Comparison of ENCODE assay signal across 1 cellular context in the genomic region with DNA sequence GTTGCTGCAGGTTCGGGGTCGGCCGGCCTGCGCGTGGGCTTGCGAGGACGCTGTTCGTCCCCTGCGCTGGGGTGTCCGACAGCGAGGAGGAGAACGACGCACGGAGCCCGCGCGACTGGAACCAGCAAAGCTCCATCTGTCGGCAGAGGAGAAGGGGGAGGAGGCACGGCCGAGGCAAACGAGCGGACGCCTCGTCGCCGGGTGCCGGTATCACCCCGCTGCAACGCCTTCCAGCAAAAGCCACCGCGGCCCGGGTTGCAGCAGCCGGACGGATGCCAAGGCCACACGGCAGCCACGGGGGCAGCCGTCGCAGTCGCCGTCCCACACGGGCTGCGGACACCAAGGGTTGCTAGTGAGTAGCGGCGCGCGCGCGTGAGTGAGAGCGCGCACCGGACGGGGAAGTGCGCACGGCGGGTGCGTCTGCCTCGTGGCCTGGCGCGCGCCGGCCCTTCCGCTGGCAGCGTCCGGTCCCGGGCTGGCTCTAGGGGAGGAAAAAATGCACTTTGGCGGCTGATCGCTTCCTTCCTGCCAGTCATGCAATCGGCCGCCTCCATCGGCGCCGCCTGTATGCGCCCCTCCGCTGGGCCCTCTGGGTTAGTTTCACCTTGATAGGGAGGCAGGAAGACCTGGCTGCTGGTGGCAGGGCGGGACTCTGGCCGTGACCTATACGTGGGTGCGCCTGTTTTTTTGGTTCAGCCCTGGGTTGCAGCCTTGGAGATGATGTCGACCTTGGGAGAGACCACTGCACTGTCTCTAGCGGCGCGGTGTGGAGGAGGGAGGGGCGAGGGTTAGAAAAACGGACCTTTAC.
TF ChIP-seq lines count a peak whose summit lies in the region.

No MANE protein-coding gene starts in this region.

TF ChIP-seq in HepG2, 621 proteins besides CTCF, POLR2A, EP300 and RAD21 (continues in another document):
- TF ChIP-seq NR2F6 (IDR thresholded peaks at IDR 0.05) (no peak), NR2F6 (CRISPR knock-in tag; IDR thresholded peaks at IDR 0.05) (no peak; the same call in 1 of the 2 replicates), RFX5 (IDR thresholded peaks at IDR 0.05; ENCODE audit: low read depth, low read length) (no peak), KDM5B (CRISPR knock-in tag; IDR thresholded peaks at IDR 0.05; ENCODE audit: borderline replicate concordance) (peak; percentile 86), ZNF550 (CRISPR knock-in tag; IDR thresholded peaks at IDR 0.05; ENCODE audit: borderline replicate concordance) (no peak; the same call in 1 of the 2 replicates), TEAD3 (CRISPR knock-in tag; optimal IDR thresholded peaks at IDR 0.05; ENCODE audit: borderline replicate concordance) (no peak), ZNF446 (CRISPR knock-in tag; IDR thresholded peaks at IDR 0.05) (no peak), IKZF1 (IDR thresholded peaks at IDR 0.05) (no peak), POLR2AphosphoS2 (IDR thresholded peaks at IDR 0.05; ENCODE audit: low read depth, low read length) (no peak), ZNF232 (CRISPR knock-in tag; IDR thresholded peaks at IDR 0.05; ENCODE audit: borderline replicate concordance) (no peak), KDM5A (IDR thresholded peaks at IDR 0.05; ENCODE audit: borderline replicate concordance, low read length) (no peak), ZNF160 (CRISPR knock-in tag; IDR thresholded peaks at IDR 0.05) (peak; percentile 44), ZNF225 (CRISPR knock-in tag; IDR thresholded peaks at IDR 0.05) (no peak), PAX8 (CRISPR knock-in tag; IDR thresholded peaks at IDR 0.05; ENCODE audit: borderline replicate concordance) (no peak), ZNF282 (IDR thresholded peaks at IDR 0.05; ENCODE audit: partially characterized antibody) (no peak), ZZZ3 (CRISPR knock-in tag; IDR thresholded peaks at IDR 0.05; ENCODE audit: borderline replicate concordance) (no peak), CENPX (CRISPR knock-in tag; IDR thresholded peaks at IDR 0.05) (no peak), ZNF350 (CRISPR knock-in tag; IDR thresholded peaks at IDR 0.05; ENCODE audit: borderline replicate concordance, low read depth) (peak; percentile 48; the same call in 1 of the 2 replicates), ZNF451 (CRISPR knock-in tag; IDR thresholded peaks at IDR 0.05) (peak; percentile 80), RAD51 (IDR thresholded peaks at IDR 0.05; ENCODE audit: borderline replicate concordance) (no peak), MEIS2 (CRISPR knock-in tag; IDR thresholded peaks at IDR 0.05) (no peak), FIP1L1 (IDR thresholded peaks at IDR 0.05; ENCODE audit: borderline replicate concordance, insufficient read depth, low read depth, low read length) (no peak), CEBPB (IDR thresholded peaks at IDR 0.05; ENCODE audit: borderline replicate concordance, low read depth, low read length) (no peak), PPARG (CRISPR knock-in tag; conservative IDR thresholded peaks at IDR 0.05) (no peak), AGO1 (IDR thresholded peaks at IDR 0.05; ENCODE audit: low read depth, low read length, poor library complexity, severe bottlenecking) (no peak), ZNF775 (CRISPR knock-in tag; IDR thresholded peaks at IDR 0.05; ENCODE audit: borderline replicate concordance) (no peak)
- TF ChIP-seq, protein P1, sequence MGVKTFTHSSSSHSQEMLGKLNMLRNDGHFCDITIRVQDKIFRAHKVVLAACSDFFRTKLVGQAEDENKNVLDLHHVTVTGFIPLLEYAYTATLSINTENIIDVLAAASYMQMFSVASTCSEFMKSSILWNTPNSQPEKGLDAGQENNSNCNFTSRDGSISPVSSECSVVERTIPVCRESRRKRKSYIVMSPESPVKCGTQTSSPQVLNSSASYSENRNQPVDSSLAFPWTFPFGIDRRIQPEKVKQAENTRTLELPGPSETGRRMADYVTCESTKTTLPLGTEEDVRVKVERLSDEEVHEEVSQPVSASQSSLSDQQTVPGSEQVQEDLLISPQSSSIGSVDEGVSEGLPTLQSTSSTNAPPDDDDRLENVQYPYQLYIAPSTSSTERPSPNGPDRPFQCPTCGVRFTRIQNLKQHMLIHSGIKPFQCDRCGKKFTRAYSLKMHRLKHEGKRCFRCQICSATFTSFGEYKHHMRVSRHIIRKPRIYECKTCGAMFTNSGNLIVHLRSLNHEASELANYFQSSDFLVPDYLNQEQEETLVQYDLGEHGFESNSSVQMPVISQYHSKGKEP (CRISPR knock-in tag; IDR thresholded peaks at IDR 0.05): peak; percentile 29; the same call in 1 of the 2 replicates
- TF ChIP-seq, protein P2, sequence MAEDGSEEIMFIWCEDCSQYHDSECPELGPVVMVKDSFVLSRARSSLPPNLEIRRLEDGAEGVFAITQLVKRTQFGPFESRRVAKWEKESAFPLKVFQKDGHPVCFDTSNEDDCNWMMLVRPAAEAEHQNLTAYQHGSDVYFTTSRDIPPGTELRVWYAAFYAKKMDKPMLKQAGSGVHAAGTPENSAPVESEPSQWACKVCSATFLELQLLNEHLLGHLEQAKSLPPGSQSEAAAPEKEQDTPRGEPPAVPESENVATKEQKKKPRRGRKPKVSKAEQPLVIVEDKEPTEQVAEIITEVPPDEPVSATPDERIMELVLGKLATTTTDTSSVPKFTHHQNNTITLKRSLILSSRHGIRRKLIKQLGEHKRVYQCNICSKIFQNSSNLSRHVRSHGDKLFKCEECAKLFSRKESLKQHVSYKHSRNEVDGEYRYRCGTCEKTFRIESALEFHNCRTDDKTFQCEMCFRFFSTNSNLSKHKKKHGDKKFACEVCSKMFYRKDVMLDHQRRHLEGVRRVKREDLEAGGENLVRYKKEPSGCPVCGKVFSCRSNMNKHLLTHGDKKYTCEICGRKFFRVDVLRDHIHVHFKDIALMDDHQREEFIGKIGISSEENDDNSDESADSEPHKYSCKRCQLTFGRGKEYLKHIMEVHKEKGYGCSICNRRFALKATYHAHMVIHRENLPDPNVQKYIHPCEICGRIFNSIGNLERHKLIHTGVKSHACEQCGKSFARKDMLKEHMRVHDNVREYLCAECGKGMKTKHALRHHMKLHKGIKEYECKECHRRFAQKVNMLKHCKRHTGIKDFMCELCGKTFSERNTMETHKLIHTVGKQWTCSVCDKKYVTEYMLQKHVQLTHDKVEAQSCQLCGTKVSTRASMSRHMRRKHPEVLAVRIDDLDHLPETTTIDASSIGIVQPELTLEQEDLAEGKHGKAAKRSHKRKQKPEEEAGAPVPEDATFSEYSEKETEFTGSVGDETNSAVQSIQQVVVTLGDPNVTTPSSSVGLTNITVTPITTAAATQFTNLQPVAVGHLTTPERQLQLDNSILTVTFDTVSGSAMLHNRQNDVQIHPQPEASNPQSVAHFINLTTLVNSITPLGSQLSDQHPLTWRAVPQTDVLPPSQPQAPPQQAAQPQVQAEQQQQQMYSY (CRISPR knock-in tag; IDR thresholded peaks at IDR 0.05): no peak
- TF ChIP-seq, protein P3, sequence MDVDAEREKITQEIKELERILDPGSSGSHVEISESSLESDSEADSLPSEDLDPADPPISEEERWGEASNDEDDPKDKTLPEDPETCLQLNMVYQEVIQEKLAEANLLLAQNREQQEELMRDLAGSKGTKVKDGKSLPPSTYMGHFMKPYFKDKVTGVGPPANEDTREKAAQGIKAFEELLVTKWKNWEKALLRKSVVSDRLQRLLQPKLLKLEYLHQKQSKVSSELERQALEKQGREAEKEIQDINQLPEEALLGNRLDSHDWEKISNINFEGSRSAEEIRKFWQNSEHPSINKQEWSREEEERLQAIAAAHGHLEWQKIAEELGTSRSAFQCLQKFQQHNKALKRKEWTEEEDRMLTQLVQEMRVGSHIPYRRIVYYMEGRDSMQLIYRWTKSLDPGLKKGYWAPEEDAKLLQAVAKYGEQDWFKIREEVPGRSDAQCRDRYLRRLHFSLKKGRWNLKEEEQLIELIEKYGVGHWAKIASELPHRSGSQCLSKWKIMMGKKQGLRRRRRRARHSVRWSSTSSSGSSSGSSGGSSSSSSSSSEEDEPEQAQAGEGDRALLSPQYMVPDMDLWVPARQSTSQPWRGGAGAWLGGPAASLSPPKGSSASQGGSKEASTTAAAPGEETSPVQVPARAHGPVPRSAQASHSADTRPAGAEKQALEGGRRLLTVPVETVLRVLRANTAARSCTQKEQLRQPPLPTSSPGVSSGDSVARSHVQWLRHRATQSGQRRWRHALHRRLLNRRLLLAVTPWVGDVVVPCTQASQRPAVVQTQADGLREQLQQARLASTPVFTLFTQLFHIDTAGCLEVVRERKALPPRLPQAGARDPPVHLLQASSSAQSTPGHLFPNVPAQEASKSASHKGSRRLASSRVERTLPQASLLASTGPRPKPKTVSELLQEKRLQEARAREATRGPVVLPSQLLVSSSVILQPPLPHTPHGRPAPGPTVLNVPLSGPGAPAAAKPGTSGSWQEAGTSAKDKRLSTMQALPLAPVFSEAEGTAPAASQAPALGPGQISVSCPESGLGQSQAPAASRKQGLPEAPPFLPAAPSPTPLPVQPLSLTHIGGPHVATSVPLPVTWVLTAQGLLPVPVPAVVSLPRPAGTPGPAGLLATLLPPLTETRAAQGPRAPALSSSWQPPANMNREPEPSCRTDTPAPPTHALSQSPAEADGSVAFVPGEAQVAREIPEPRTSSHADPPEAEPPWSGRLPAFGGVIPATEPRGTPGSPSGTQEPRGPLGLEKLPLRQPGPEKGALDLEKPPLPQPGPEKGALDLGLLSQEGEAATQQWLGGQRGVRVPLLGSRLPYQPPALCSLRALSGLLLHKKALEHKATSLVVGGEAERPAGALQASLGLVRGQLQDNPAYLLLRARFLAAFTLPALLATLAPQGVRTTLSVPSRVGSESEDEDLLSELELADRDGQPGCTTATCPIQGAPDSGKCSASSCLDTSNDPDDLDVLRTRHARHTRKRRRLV (CRISPR knock-in tag; IDR thresholded peaks at IDR 0.05): no peak
- TF ChIP-seq, protein P4, sequence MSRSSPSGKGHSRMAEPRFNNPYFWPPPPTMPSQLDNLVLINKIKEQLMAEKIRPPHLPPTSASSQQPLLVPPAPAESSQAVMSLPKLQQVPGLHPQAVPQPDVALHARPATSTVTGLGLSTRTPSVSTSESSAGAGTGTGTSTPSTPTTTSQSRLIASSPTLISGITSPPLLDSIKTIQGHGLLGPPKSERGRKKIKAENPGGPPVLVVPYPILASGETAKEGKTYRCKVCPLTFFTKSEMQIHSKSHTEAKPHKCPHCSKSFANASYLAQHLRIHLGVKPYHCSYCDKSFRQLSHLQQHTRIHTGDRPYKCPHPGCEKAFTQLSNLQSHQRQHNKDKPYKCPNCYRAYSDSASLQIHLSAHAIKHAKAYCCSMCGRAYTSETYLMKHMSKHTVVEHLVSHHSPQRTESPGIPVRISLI (CRISPR knock-in tag; IDR thresholded peaks at IDR 0.05; ENCODE audit: borderline replicate concordance): no peak; the same call in 1 of the 2 replicates
- TF ChIP-seq, protein P5, sequence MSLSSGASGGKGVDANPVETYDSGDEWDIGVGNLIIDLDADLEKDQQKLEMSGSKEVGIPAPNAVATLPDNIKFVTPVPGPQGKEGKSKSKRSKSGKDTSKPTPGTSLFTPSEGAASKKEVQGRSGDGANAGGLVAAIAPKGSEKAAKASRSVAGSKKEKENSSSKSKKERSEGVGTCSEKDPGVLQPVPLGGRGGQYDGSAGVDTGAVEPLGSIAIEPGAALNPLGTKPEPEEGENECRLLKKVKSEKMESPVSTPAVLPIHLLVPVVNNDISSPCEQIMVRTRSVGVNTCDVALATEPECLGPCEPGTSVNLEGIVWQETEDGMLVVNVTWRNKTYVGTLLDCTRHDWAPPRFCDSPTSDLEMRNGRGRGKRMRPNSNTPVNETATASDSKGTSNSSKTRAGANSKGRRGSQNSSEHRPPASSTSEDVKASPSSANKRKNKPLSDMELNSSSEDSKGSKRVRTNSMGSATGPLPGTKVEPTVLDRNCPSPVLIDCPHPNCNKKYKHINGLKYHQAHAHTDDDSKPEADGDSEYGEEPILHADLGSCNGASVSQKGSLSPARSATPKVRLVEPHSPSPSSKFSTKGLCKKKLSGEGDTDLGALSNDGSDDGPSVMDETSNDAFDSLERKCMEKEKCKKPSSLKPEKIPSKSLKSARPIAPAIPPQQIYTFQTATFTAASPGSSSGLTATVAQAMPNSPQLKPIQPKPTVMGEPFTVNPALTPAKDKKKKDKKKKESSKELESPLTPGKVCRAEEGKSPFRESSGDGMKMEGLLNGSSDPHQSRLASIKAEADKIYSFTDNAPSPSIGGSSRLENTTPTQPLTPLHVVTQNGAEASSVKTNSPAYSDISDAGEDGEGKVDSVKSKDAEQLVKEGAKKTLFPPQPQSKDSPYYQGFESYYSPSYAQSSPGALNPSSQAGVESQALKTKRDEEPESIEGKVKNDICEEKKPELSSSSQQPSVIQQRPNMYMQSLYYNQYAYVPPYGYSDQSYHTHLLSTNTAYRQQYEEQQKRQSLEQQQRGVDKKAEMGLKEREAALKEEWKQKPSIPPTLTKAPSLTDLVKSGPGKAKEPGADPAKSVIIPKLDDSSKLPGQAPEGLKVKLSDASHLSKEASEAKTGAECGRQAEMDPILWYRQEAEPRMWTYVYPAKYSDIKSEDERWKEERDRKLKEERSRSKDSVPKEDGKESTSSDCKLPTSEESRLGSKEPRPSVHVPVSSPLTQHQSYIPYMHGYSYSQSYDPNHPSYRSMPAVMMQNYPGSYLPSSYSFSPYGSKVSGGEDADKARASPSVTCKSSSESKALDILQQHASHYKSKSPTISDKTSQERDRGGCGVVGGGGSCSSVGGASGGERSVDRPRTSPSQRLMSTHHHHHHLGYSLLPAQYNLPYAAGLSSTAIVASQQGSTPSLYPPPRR (CRISPR knock-in tag; IDR thresholded peaks at IDR 0.05; ENCODE audit: borderline replicate concordance): peak; percentile 44
- TF ChIP-seq, protein P6, sequence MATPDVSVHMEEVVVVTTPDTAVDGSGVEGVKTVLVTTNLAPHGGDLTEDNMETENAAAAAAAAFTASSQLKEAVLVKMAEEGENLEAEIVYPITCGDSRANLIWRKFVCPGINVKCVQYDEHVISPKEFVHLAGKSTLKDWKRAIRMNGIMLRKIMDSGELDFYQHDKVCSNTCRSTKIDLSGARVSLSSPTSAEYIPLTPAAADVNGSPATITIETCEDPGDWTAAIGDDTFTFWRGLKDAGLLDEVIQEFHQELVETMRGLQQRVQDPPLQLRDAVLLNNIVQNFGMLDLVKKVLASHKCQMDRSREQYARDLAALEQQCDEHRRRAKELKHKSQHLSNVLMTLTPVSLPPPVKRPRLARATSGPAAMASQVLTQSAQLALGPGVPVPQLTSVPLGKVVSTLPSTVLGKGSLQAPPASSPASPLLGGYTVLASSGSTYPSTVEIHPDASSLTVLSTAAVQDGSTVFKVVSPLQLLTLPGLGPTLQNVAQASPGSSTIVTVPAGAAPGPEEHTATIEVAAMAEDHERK (CRISPR knock-in tag; IDR thresholded peaks at IDR 0.05; ENCODE audit: low read depth): no peak
